8 cellular contexts compared by ENCODE assay signal in the genomic region with DNA sequence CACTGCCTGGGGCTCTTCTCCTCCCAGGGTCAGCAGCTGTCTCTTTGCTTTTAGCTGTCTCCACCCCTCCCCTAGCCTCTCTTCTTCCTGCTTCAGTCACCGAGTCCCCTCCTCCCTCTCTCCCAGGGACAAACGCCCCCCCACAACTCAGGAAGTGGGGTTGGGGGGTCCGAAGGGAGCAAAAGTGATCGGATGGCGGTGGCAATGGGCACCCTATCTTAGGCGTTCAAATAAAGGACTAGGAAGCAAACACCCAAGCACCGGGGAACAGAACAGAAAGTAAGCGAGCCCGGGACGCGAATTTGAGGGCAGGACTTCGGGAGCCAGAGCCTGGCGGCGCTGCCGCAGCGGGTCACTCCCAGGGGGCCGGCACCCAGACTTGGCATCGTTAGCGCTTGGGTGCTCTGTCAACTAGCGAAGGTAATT. TPM values are rescaled to one million over a fixed set of nuclear protein-coding genes. Genes with fewer than 3 reads are reported as not detected.
DNase-seq lines count a peak whose midpoint lies in the region; ATAC-seq, FAIRE-seq and TF ChIP-seq lines count a peak whose summit lies in the region.

No MANE protein-coding gene starts in this region.

- peaks cover 28% of the 10 kb centered on the region; the same call in 1 of the 2 replicates for H3F3A ChIP-seq in GM23248 (ENCODE audit: insufficient read depth)
- peaks cover 7% of the 10 kb centered on the region; the same call in 1 of the 2 replicates for H3F3A ChIP-seq in SU-DHL-6 (ENCODE audit: insufficient read depth)

- 3% methylated on average over 20 of the region's 20 CpGs for WGBS in A549 (ENCODE audit: missing lambda C conversion rate)
- WGBS in GM23248 (ENCODE audit: low coverage in 1 of 2, low lambda C conversion rate in 2 of 2, missing lambda C conversion rate in 2 of 2), 2 experiments: 1 to 3% methylated on average over 20 of the region's 20 CpGs

- H3K79me2 ChIP-seq in GM23248 (ENCODE audit: insufficient read depth) (peaks cover 18% of the 10 kb centered on the region), SU-DHL-6 (ENCODE audit: insufficient read depth, low read length) (peaks cover 37% of the 10 kb centered on the region)

- POLR2A ChIA-PET in A549 (lab: Yijun Ruan, JAX): interaction anchor here (1.0 to 1.3 kb wide), 2 partner anchors 11 to 20 kb away, joined by 3 read pairs; no protein-coding TSS in a partner anchor

- no peaks in the 10 kb centered on the region for H3K27me3 Mint-ChIP-seq in stimulated activated naive CD8-positive, alpha-beta T cell treated with anti-CD3 and anti-CD28 coated beads, Interleukin-15, amount 100 ng/mL, for 72 hours

- CTCF ChIA-PET in A549 (lab: Yijun Ruan, JAX): interaction anchor here (1.2 to 3.6 kb wide), 6 partner anchors 12 to 53 kb away, joined by 3 to 18 read pairs (median 7); no protein-coding TSS in a partner anchor

- peak overlapping the region; percentile 77 to 83 for H3K27ac Mint-ChIP-seq in stimulated activated naive CD8-positive, alpha-beta T cell treated with anti-CD3 and anti-CD28 coated beads, Interleukin-15, amount 100 ng/mL, for 72 hours

- in situ Hi-C loops in GM23248 (cut with MboI): no loop called here
- in situ Hi-C loops in G401 (cut with HindIII; ENCODE audit: low sequenced_read_pairs): no loop called here

- TF ChIP-seq CTCF in A549 (IDR thresholded peaks at IDR 0.05) (no peak), SU-DHL-6 (IDR thresholded peaks at IDR 0.05; ENCODE audit: insufficient read depth, low read length, poor library complexity, severe bottlenecking) (no peak), bronchial epithelial cell (IDR thresholded peaks at IDR 0.05; ENCODE audit: insufficient read depth, low read length, severe bottlenecking) (peak; percentile 6)

- peak overlapping the region; percentile 80 for H3K4me3 ChIP-seq in A549
- H3K4me3 ChIP-seq in GM23248: peak overlapping the region; percentile 83
- H3K4me3 ChIP-seq in SU-DHL-6 (ENCODE audit: insufficient read depth, low read length, poor library complexity, severe bottlenecking): peak overlapping the region; percentile 56
- H3K4me3 ChIP-seq in bronchial epithelial cell (ENCODE audit: low read depth, low read length): peak overlapping the region; percentile 89

- no peaks in the 10 kb centered on the region for H3K9me3 Mint-ChIP-seq in stimulated activated naive CD8-positive, alpha-beta T cell treated with anti-CD3 and anti-CD28 coated beads, Interleukin-15, amount 100 ng/mL, for 72 hours

- H2AFZ ChIP-seq in GM23248 (peak overlapping the region; percentile 91), SU-DHL-6 (ENCODE audit: low read depth, low read length, severe bottlenecking) (peak overlapping the region; percentile 81)

- H4K20me1 ChIP-seq in GM23248 (ENCODE audit: insufficient read depth) (no peaks in the 10 kb centered on the region), SU-DHL-6 (ENCODE audit: low read depth, low read length) (peaks cover 10% of the 10 kb centered on the region; the same call in 1 of the 2 replicates)

- FAIRE-seq in A549 (lab: Jason Lieb, UNC) (no peak), bronchial epithelial cell (lab: Jason Lieb, UNC) (no peak)

- H3K4me2 ChIP-seq in A549 (peak overlapping the region; percentile 96), GM23248 (ENCODE audit: unreplicated experiment) (peak overlapping the region; percentile 89), SU-DHL-6 (ENCODE audit: low read depth, low read length, poor library complexity, severe bottlenecking) (peak overlapping the region; percentile 80)

- H3K9me2 ChIP-seq in GM23248 (ENCODE audit: insufficient read depth) (no peaks in the 10 kb centered on the region), SU-DHL-6 (replicated peaks; ENCODE audit: insufficient read depth, low read length) (no peaks in the 10 kb centered on the region)

- TF ChIP-seq POLR2A in A549 (IDR thresholded peaks at IDR 0.05; ENCODE audit: low read length): no peak

- H3K4me1 ChIP-seq in A549: peaks cover 30% of the 10 kb centered on the region
- H3K4me1 ChIP-seq in GM23248 (ENCODE audit: insufficient read depth): peaks cover 6% of the 10 kb centered on the region; the same call in 1 of the 2 replicates

- no peak for TF ChIP-seq EP300 in A549 (IDR thresholded peaks at IDR 0.05)

- H3K36me3 ChIP-seq in GM23248 (ENCODE audit: low read depth): no peaks in the 10 kb centered on the region
- H3K36me3 ChIP-seq in SU-DHL-6 (ENCODE audit: low read length): no peaks in the 10 kb centered on the region
- peaks cover 2% of the 10 kb centered on the region for H3K36me3 ChIP-seq in bronchial epithelial cell (ENCODE audit: control insufficient read depth, insufficient read depth, low read length)

- no peak for TF ChIP-seq RAD21 in A549 (conservative IDR thresholded peaks at IDR 0.05 in 1 of 2, IDR thresholded peaks at IDR 0.05 in 1 of 2)

- H3K4me1 Mint-ChIP-seq in stimulated activated naive CD8-positive, alpha-beta T cell treated with anti-CD3 and anti-CD28 coated beads, Interleukin-15, amount 100 ng/mL, for 72 hours: peaks cover 48% of the 10 kb centered on the region

- H3K27ac ChIP-seq in A549 (peak overlapping the region; percentile 87 to 99), GM23248 (peak overlapping the region; percentile 68), SU-DHL-6 (ENCODE audit: low read depth, low read length) (0 out of 2 replicates have a peak overlapping the region, but pooled peaks have one; percentile 59)

- ATAC-seq in A549 (peak; percentile 44 to 51; a peak in 5 of 6 replicates), left lobe of liver (peak; percentile 55)
- ATAC-seq in stimulated activated naive CD8-positive, alpha-beta T cell treated with anti-CD3 and anti-CD28 coated beads, Interleukin-15, amount 100 ng/mL, for 72 hours: no peak

- H3K4me3 Mint-ChIP-seq in stimulated activated naive CD8-positive, alpha-beta T cell treated with anti-CD3 and anti-CD28 coated beads, Interleukin-15, amount 100 ng/mL, for 72 hours: peak overlapping the region; percentile 86 to 94

- peak overlapping the region; percentile 85 for H3K9ac ChIP-seq in GM23248
- H3K9ac ChIP-seq in SU-DHL-6 (ENCODE audit: low read length): peak overlapping the region; percentile 89

- no peaks in the 10 kb centered on the region for H3K9me3 ChIP-seq in A549
- no peaks in the 10 kb centered on the region for H3K9me3 ChIP-seq in GM23248 (ENCODE audit: low read depth)
- no peaks in the 10 kb centered on the region for H3K9me3 ChIP-seq in SU-DHL-6 (ENCODE audit: insufficient read depth, low read length)

- H3K27me3 ChIP-seq in GM23248 (replicated peaks; ENCODE audit: insufficient read depth) (no peaks in the 10 kb centered on the region), SU-DHL-6 (ENCODE audit: low read length) (no peaks in the 10 kb centered on the region), bronchial epithelial cell (ENCODE audit: control insufficient read depth, insufficient read depth, low read length) (no peaks in the 10 kb centered on the region)

- DNase-seq in A549 (ENCODE audit: low read depth in 1 of 2, low spot score in 1 of 2) (no peak), GM23248 (peak; percentile 67), bronchial epithelial cell (ENCODE audit: low read depth) (no peak), left lobe of liver (ENCODE audit: low spot score) (no peak), cerebellar nuclear complex (lab: John Stamatoyannopoulos, UW) (no peak), G401 (ENCODE audit: low spot score) (no peak)
- peak; percentile 26 to 31 for DNase-seq in stimulated activated naive CD8-positive, alpha-beta T cell treated with anti-CD3 and anti-CD28 coated beads, Interleukin-15, amount 100 ng/mL, for 72 hours

TF ChIP-seq in A549, 52 proteins besides CTCF, POLR2A, EP300 and RAD21:
- TF ChIP-seq RNF2 (IDR thresholded peaks at IDR 0.05; ENCODE audit: borderline replicate concordance, low read depth): 0 out of 2 replicates have a peak, but pooled peaks have one; percentile 19
- TF ChIP-seq FOSB (CRISPR knock-in tag; IDR thresholded peaks at IDR 0.05): no peak
- no peak for TF ChIP-seq MAZ (IDR thresholded peaks at IDR 0.05; ENCODE audit: borderline replicate concordance, low read depth, low read length)
- TF ChIP-seq KDM5A (IDR thresholded peaks at IDR 0.05): no peak

RNA-seq across cellular contexts. Expression of a gene that starts 1.0 kb away (rescaled TPM):
- 17.6 and 19.1 TPM in 2 replicates for polyA plus RNA-seq in A549 (2011; rRNA removed)
- polyA plus RNA-seq in A549 (2012; cell fraction: cytosol; rRNA removed): 25.0 and 29.1 TPM in 2 replicates
- 77.0 and 104 TPM in 2 replicates for polyA plus RNA-seq in A549 (2012; cell fraction: nucleus; rRNA removed)
- 19.0 to 20.8 TPM (median 20.7 TPM) in 3 replicates for polyA plus RNA-seq in A549 (2017; fragmentation: RNase III; extraction: RNeasy Plus Mini Kit Qiagen cat#74134 plus additional on column Dnase treatment)
- polyA minus RNA-seq in A549 (2011; rRNA and poly(A)+ RNA removed): 29.3 and 39.6 TPM in 2 replicates
- total RNA-seq in GM23248 (2014; rRNA removed; shearing (Covaris generic)): 10.4 and 14.3 TPM in 2 replicates
- 4.8 and 4.9 TPM in 2 replicates for polyA plus RNA-seq in GM23248 (2016; fragmentation: Nextera tagmentation; extraction: Ambion mirVana)
- 66.6 and 95.6 TPM in 2 replicates for total RNA-seq in bronchial epithelial cell
- total RNA-seq in left lobe of liver: 1.3 TPM
- 66.0 and 67.9 TPM in 2 replicates for total RNA-seq in G401 (2014; rRNA removed; shearing (Covaris generic))

RNA-seq across cellular contexts. Expression of a gene that starts 40.1 kb away (rescaled TPM):
- polyA plus RNA-seq in A549 (2011; rRNA removed): 11.9 and 12.6 TPM in 2 replicates
- 11.5 and 16.6 TPM in 2 replicates for polyA plus RNA-seq in A549 (2012; cell fraction: cytosol; rRNA removed)
- polyA plus RNA-seq in A549 (2012; cell fraction: nucleus; rRNA removed): 13.1 and 13.6 TPM in 2 replicates
- polyA plus RNA-seq in A549 (2017; fragmentation: RNase III; extraction: RNeasy Plus Mini Kit Qiagen cat#74134 plus additional on column Dnase treatment): 16.9 to 19.0 TPM (median 18.8 TPM) in 3 replicates
- polyA minus RNA-seq in A549 (2011; rRNA and poly(A)+ RNA removed): 17.3 and 20.9 TPM in 2 replicates
- total RNA-seq in GM23248 (2014; rRNA removed; shearing (Covaris generic)): 18.8 and 22.5 TPM in 2 replicates
- 30.7 and 37.1 TPM in 2 replicates for polyA plus RNA-seq in GM23248 (2016; fragmentation: Nextera tagmentation; extraction: Ambion mirVana)
- 25.5 and 47.5 TPM in 2 replicates for total RNA-seq in bronchial epithelial cell
- total RNA-seq in left lobe of liver: 4.8 TPM
- 200 and 209 TPM in 2 replicates for total RNA-seq in G401 (2014; rRNA removed; shearing (Covaris generic))

Comparison
In these comparisons a context has a peak if more than half of its experiments do, and no peak if none do; other contexts are left out.
1. DNase-seq: peak in GM23248 (single experiment) and stimulated activated naive CD8-positive, alpha-beta T cell treated with anti-CD3 and anti-CD28 coated beads, Interleukin-15, amount 100 ng/mL, for 72 hours (2 of 2); none in A549 (0 of 2), bronchial epithelial cell (single experiment), left lobe of liver (single experiment), cerebellar nuclear complex (0 of 2) and G401 (single experiment).
2. Peak in every context shown above with its lines, with median percentiles within 50 percentile points of each other: H3K27ac ChIP-seq, H3K4me2 ChIP-seq and H3K4me3 ChIP-seq.